In the genomic region with DNA sequence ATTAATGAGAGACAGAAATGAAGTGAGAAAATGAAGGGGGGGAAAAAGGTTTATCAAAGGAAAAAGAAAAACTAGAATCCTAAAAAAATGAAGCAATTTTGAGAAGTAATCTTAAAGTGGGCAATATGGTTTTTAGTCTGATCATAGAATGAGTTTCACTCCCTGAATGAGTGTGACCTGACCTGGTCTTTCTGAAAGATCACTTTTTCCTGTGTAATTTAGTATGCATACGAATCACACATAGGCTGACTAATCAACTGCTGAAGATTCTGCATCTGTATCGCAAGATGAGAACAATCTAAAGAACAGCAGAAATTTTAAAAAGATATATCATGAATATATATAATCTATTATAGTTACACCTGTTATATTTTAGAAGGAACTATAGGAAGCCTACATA, we compare ENCODE assay signal across 9 cellular contexts. TPM values are rescaled to one million over a fixed set of nuclear protein-coding genes. Genes with fewer than 3 reads are reported as not detected.
DNase-seq lines count a peak whose midpoint lies in the region; ATAC-seq and TF ChIP-seq lines count a peak whose summit lies in the region.
"Had no signal": no experiment of that assay in that cellular context is flagged by ENCODE, and none has a peak within 500 bp of the region (broad histone marks: within the 10 kb centered on the region; RNA-seq: fewer than 3 reads in every experiment).

No MANE protein-coding gene starts in this region.

- intact Hi-C loops in activated naive CD4-positive, alpha-beta T cell treated with anti-CD3 and anti-CD28 coated beads for 36 hours (cut with micrococcal nuclease), result loop anchor here (1.0 kb wide), 2 partner anchors 26 to 40 kb away; no protein-coding TSS in a partner anchor

- peaks cover 8% of the 10 kb centered on the region for H3K9me3 Mint-ChIP-seq in activated naive CD4-positive, alpha-beta T cell treated with anti-CD3 and anti-CD28 coated beads for 36 hours
- H3K9me3 Mint-ChIP-seq in activated naive CD4-positive, alpha-beta T cell treated with anti-CD3 and anti-CD28 coated beads, Interleukin-2, amount 10 ng/mL, durations not matched to agents 7 days and 5 days, result peaks cover 10% of the 10 kb centered on the region

- H3K27ac Mint-ChIP-seq in activated naive CD4-positive, alpha-beta T cell treated with anti-CD3 and anti-CD28 coated beads for 36 hours, result peak overlapping the region; percentile 57
- H3K27ac Mint-ChIP-seq in activated naive CD4-positive, alpha-beta T cell treated with anti-CD3 and anti-CD28 coated beads, Interleukin-2, amount 10 ng/mL, durations not matched to agents 7 days and 5 days, result no peak overlapping the region

- peak; percentile 77 for ATAC-seq in HG02852 (IDR thresholded peaks at IDR 0.05; ENCODE audit: unreplicated experiment)

- CTCF ChIA-PET in activated naive CD4-positive, alpha-beta T cell treated with anti-CD3 and anti-CD28 coated beads for 36 hours (lab: Charles Lee), result interaction anchor here (1.0 to 5.7 kb wide), 3 partner anchors 11 to 47 kb away, joined by 4 to 24 read pairs (median 18); partner anchors contain the start of gene GNPTAB
- CTCF ChIA-PET in activated naive CD4-positive, alpha-beta T cell treated with anti-CD3 and anti-CD28 coated beads, Interleukin-2, amount 10 ng/mL, durations not matched to agents 7 days and 5 days (lab: Charles Lee), result interaction anchor here (0.9 to 2.3 kb wide), 2 partner anchors 11 to 27 kb away, joined by 3 to 9 read pairs; partner anchors contain the start of gene GNPTAB

- peaks cover 17% of the 10 kb centered on the region for H3K36me3 Mint-ChIP-seq in activated naive CD4-positive, alpha-beta T cell treated with anti-CD3 and anti-CD28 coated beads for 36 hours (ENCODE audit: low read depth)
- peaks cover 29% of the 10 kb centered on the region for H3K36me3 Mint-ChIP-seq in activated naive CD4-positive, alpha-beta T cell treated with anti-CD3 and anti-CD28 coated beads, Interleukin-2, amount 10 ng/mL, durations not matched to agents 7 days and 5 days

- H3K4me3 Mint-ChIP-seq in activated naive CD4-positive, alpha-beta T cell treated with anti-CD3 and anti-CD28 coated beads for 36 hours, result peak overlapping the region; percentile 11
- H3K4me3 Mint-ChIP-seq in activated naive CD4-positive, alpha-beta T cell treated with anti-CD3 and anti-CD28 coated beads, Interleukin-2, amount 10 ng/mL, durations not matched to agents 7 days and 5 days, result no peak overlapping the region

- H3K27me3 Mint-ChIP-seq in activated naive CD4-positive, alpha-beta T cell treated with anti-CD3 and anti-CD28 coated beads for 36 hours (ENCODE audit: low read depth), result no peaks in the 10 kb centered on the region
- no peaks in the 10 kb centered on the region for H3K27me3 Mint-ChIP-seq in activated naive CD4-positive, alpha-beta T cell treated with anti-CD3 and anti-CD28 coated beads, Interleukin-2, amount 10 ng/mL, durations not matched to agents 7 days and 5 days

- no peak for DNase-seq in activated naive CD4-positive, alpha-beta T cell treated with anti-CD3 and anti-CD28 coated beads for 36 hours
- DNase-seq in activated naive CD4-positive, alpha-beta T cell treated with anti-CD3 and anti-CD28 coated beads, Interleukin-2, amount 10 ng/mL, durations not matched to agents 7 days and 5 days, result no peak
- DNase-seq in RKO (ENCODE audit: low spot score) (peak; percentile 29), SIG-M5 (lab: John Stamatoyannopoulos, UW) (no peak), erythroblast (lab: John Stamatoyannopoulos, UW) (no peak), NCI-H1694 treated with DMSO at 0.1 percent for 48 hours (lab: John Stamatoyannopoulos, UW) (no peak), UCSD-AML1 (lab: John Stamatoyannopoulos, UW; ENCODE audit: unreplicated experiment) (no peak)
- DNase-seq: retina had no signal

- peaks cover 67% of the 10 kb centered on the region for H3K4me1 Mint-ChIP-seq in activated naive CD4-positive, alpha-beta T cell treated with anti-CD3 and anti-CD28 coated beads for 36 hours (ENCODE audit: low read depth)
- H3K4me1 Mint-ChIP-seq in activated naive CD4-positive, alpha-beta T cell treated with anti-CD3 and anti-CD28 coated beads, Interleukin-2, amount 10 ng/mL, durations not matched to agents 7 days and 5 days, result peaks cover 52% of the 10 kb centered on the region

- no peak for TF ChIP-seq POLR2A in erythroblast (IDR thresholded peaks at IDR 0.05; ENCODE audit: low read length)

RNA-seq across cellular contexts. Expression of gene GNPTAB, which starts 11.3 kb away (rescaled TPM):
- 10 to 100 TPM; 13.6 to 13.7 TPM for total RNA-seq in activated naive CD4-positive, alpha-beta T cell treated with anti-CD3 and anti-CD28 coated beads for 36 hours

RNA-seq across cellular contexts. Expression of gene DRAM1, which starts 57.9 kb away (rescaled TPM):
- 1 to 10 TPM; 4.1 to 4.9 TPM for total RNA-seq in activated naive CD4-positive, alpha-beta T cell treated with anti-CD3 and anti-CD28 coated beads for 36 hours
